ENCODE assay signal across 8 cellular contexts in the genomic region with DNA sequence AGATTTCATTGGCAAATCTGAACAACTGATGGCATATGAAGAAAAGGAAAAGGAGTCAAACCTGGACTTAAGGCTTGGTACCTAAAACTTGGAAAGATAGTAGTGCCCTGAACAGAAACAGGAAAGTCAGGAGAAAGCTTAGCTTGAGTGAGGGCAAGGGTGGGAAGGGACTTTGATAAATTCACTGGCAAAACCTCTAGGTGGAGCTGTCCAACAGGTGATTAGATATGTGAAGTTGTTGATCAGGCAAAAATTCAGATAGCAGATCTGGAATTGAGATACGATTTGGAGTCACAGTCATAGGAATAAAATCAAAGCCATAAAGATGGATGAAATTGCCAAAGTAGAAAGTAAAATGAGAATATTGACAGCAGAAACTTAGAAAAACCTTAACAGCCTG. TPM values are rescaled to one million over a fixed set of nuclear protein-coding genes. Genes with fewer than 3 reads are reported as not detected.
DNase-seq lines count a peak whose midpoint lies in the region; ATAC-seq and TF ChIP-seq lines count a peak whose summit lies in the region.

No MANE protein-coding gene starts in this region.

- no peak overlapping the region for H3K27ac Mint-ChIP-seq in T-helper 17 cell
- H3K27ac Mint-ChIP-seq in natural killer cell treated with Interleukin-12 subunit alpha and Interleukin-12 subunit beta and Interleukin-15 and Interleukin-18, amount 100 ng/mL, for 72 hours, result no peak overlapping the region

- peak; percentile 82 for ATAC-seq in T-helper 17 cell
- ATAC-seq in natural killer cell treated with Interleukin-12 subunit alpha and Interleukin-12 subunit beta and Interleukin-15 and Interleukin-18, amount 100 ng/mL, for 72 hours, result peak; percentile 54 to 72
- no peak for ATAC-seq in HG02852 (IDR thresholded peaks at IDR 0.05; ENCODE audit: unreplicated experiment)

- H3K9me3 Mint-ChIP-seq in natural killer cell treated with Interleukin-12 subunit alpha and Interleukin-12 subunit beta and Interleukin-15 and Interleukin-18, amount 100 ng/mL, for 72 hours, result no peaks in the 10 kb centered on the region

- H3K4me3 ChIP-seq in epithelial cell of proximal tubule (ENCODE audit: low read depth, low read length), result no peak overlapping the region

- TF ChIP-seq CTCF in epithelial cell of proximal tubule (conservative IDR thresholded peaks at IDR 0.05; ENCODE audit: low read depth, low read length), result peak; percentile 81

- DNase-seq in NCI-H82 (lab: John Stamatoyannopoulos, UW) (peak; percentile 59), NCI-H82 treated with DMSO at 0.1 percent for 48 hours (lab: John Stamatoyannopoulos, UW; ENCODE audit: unreplicated experiment) (no peak), GM19238 (ENCODE audit: insufficient read length, low spot score) (peak; percentile 17), M059J (ENCODE audit: low read depth) (peak; percentile 42), T-helper 17 cell (peak in 1 of 3 donors; percentile 30), epithelial cell of proximal tubule (ENCODE audit: low read depth) (no peak)
- DNase-seq in natural killer cell treated with Interleukin-12 subunit alpha and Interleukin-12 subunit beta and Interleukin-15 and Interleukin-18, amount 100 ng/mL, for 72 hours (ENCODE audit: low spot score), result peak; percentile 66

- peaks cover 2% of the 10 kb centered on the region for H3K36me3 Mint-ChIP-seq in T-helper 17 cell (ENCODE audit: low read depth)
- H3K36me3 Mint-ChIP-seq in natural killer cell treated with Interleukin-12 subunit alpha and Interleukin-12 subunit beta and Interleukin-15 and Interleukin-18, amount 100 ng/mL, for 72 hours, result no peaks in the 10 kb centered on the region

- no peak overlapping the region for H3K4me3 Mint-ChIP-seq in T-helper 17 cell
- no peak overlapping the region for H3K4me3 Mint-ChIP-seq in natural killer cell treated with Interleukin-12 subunit alpha and Interleukin-12 subunit beta and Interleukin-15 and Interleukin-18, amount 100 ng/mL, for 72 hours

- H3K27me3 Mint-ChIP-seq in T-helper 17 cell, result peaks cover 36% of the 10 kb centered on the region
- H3K27me3 Mint-ChIP-seq in natural killer cell treated with Interleukin-12 subunit alpha and Interleukin-12 subunit beta and Interleukin-15 and Interleukin-18, amount 100 ng/mL, for 72 hours, result peaks cover 23 to 35% of the 10 kb centered on the region in 2 donors

- H3K4me1 Mint-ChIP-seq in T-helper 17 cell, result peaks cover 6% of the 10 kb centered on the region
- peaks cover 5% of the 10 kb centered on the region in 2 donors for H3K4me1 Mint-ChIP-seq in natural killer cell treated with Interleukin-12 subunit alpha and Interleukin-12 subunit beta and Interleukin-15 and Interleukin-18, amount 100 ng/mL, for 72 hours (ENCODE audit: low read depth in 2 of 2)

- no peaks in the 10 kb centered on the region for H3K9me3 ChIP-seq in T-helper 17 cell (ENCODE audit: control insufficient read depth, low read length, poor library complexity, severe bottlenecking)

RNA-seq across cellular contexts. Expression of a gene that starts 16.1 kb away (rescaled TPM):
- 10.0 and 11.1 TPM in 2 replicates for total RNA-seq in M059J (2014; rRNA removed; shearing (Covaris generic))
- total RNA-seq in T-helper 17 cell (100 to 1,000 TPM in 1 of 2 donors, 10 to 100 TPM in 1; 88.3 to 103 TPM), epithelial cell of proximal tubule (6.4 and 12.5 TPM in 2 replicates)
- 10 to 100 TPM; 63.2 to 65.9 TPM for total RNA-seq in natural killer cell treated with Interleukin-12 subunit alpha and Interleukin-12 subunit beta and Interleukin-15 and Interleukin-18, amount 100 ng/mL, for 72 hours

RNA-seq across cellular contexts. Expression of a gene that starts 44.3 kb away (rescaled TPM):
- 22.8 and 26.6 TPM in 2 replicates for total RNA-seq in M059J (2014; rRNA removed; shearing (Covaris generic))
- total RNA-seq in T-helper 17 cell (under 1 TPM in 1 of 2 donors, not detected in 1; 0.40 TPM), epithelial cell of proximal tubule (not detected in 2 replicates)
- not detected for total RNA-seq in natural killer cell treated with Interleukin-12 subunit alpha and Interleukin-12 subunit beta and Interleukin-15 and Interleukin-18, amount 100 ng/mL, for 72 hours

Comparison
In these comparisons a context has a peak if more than half of its experiments do, and no peak if none do; other contexts are left out.
1. DNase-seq: peak in NCI-H82 (single experiment), GM19238 (single experiment), M059J (single experiment) and natural killer cell treated with Interleukin-12 subunit alpha and Interleukin-12 subunit beta and Interleukin-15 and Interleukin-18, amount 100 ng/mL, for 72 hours (single experiment); none in NCI-H82 treated with DMSO at 0.1 percent for 48 hours (single experiment) and epithelial cell of proximal tubule (single experiment).
2. RNA of a gene that starts 44.3 kb away (total RNA-seq): 22.8 to 26.6 TPM in M059J; 0.40 TPM in T-helper 17 cell, not detected in epithelial cell of proximal tubule and not detected in natural killer cell treated with Interleukin-12 subunit alpha and Interleukin-12 subunit beta and Interleukin-15 and Interleukin-18, amount 100 ng/mL, for 72 hours; every median in the first group is over 10 times any median in the second.